ENCODE assay signal across 8 cellular contexts in genomic region chr19:13116282-13117175, GRCh38. TPM values are rescaled to one million over a fixed set of nuclear protein-coding genes. Genes with fewer than 3 reads are reported as not detected.
DNase-seq lines count a peak whose midpoint lies in the region; ATAC-seq and TF ChIP-seq lines count a peak whose summit lies in the region.

TSS of gene TRMT1 (minus strand) at chr19:13116740. CDS start at chr19:13116399, 341 bp downstream.

- peak; percentile 48 for ATAC-seq in HG03175 (IDR thresholded peaks at IDR 0.05; ENCODE audit: unreplicated experiment)

- no peak for TF ChIP-seq CTCF in GM12865 (IDR thresholded peaks at IDR 0.05; ENCODE audit: insufficient read depth, low read depth, low read length, missing control alignments)

- DNase-seq in GM12865 (ENCODE audit: low read depth) (peak; percentile 96), NCI-H446 treated with DMSO at 0.1 percent for 48 hours (lab: John Stamatoyannopoulos, UW) (peak; percentile 87), cerebellum (ENCODE audit: low spot score) (peak; percentile 84), kidney glomerular epithelial cell (lab: John Stamatoyannopoulos, UW) (peak; percentile 90), cortex of kidney (lab: John Stamatoyannopoulos, UW) (no peak)
- DNase-seq in activated CD4-positive, CD25-positive, alpha-beta regulatory T cell treated with anti-CD3 and anti-CD28 coated beads, Interleukin-2, amount 50 U/mL, for 72 hours, result peak; percentile 86
- DNase-seq in stimulated activated CD4-positive, alpha-beta T cell treated with anti-CD3 and anti-CD28 coated beads, Interleukin-15, amount 100 ng/mL, for 24 hours, result peak; percentile 97

- peak within 1 kb of the TSS; percentile 95 for H3K4me3 ChIP-seq in GM12865 (ENCODE audit: low read depth, low read length)

RNA-seq across cellular contexts. Expression of gene TRMT1, which starts in this region (rescaled TPM):
- total RNA-seq in cerebellum, result 14.1 TPM
